In genomic region chr6:56040271-56040670, GRCh38 we compare ENCODE assay signal across 14 cellular contexts.
DNase-seq lines count a peak whose midpoint lies in the region; ATAC-seq and TF ChIP-seq lines count a peak whose summit lies in the region.
"Had no signal": no experiment of that assay in that cellular context is flagged by ENCODE, and none has a peak within 500 bp of the region (broad histone marks: within the 10 kb centered on the region; RNA-seq: fewer than 3 reads in every experiment).

No MANE protein-coding gene starts in this region.

- H3K9me3 ChIP-seq in A673 (ENCODE audit: low read depth, low read length, poor library complexity, severe bottlenecking): peaks cover 5% of the 10 kb centered on the region
- H3K9me3 ChIP-seq in SK-N-SH: no peaks in the 10 kb centered on the region
- H3K9me3 ChIP-seq in OCI-LY7 (ENCODE audit: low read length): no peaks in the 10 kb centered on the region
- H3K9me3 ChIP-seq: transverse colon had no signal

- DNase-seq in A673 (ENCODE audit: low spot score): peak; percentile 34
- peak; percentile 75 for DNase-seq in HCEC 1CT
- DNase-seq in SK-N-SH: no peak
- peak; percentile 82 for DNase-seq in fibroblast of the aortic adventitia (ENCODE audit: low read depth)
- no peak for DNase-seq in type B pancreatic cell (ENCODE audit: extremely low spot score, unreplicated experiment)
- DNase-seq in OCI-LY7 (ENCODE audit: low spot score): no peak
- no peak for DNase-seq in dermis blood vessel endothelial cell
- DNase-seq: dorsolateral prefrontal cortex, glutamatergic neuron, natural killer cell, NCI-H2227 treated with DMSO at 0.1 percent for 48 hours, transverse colon had no signal

- no peaks in the 10 kb centered on the region for H3K27me3 ChIP-seq in A673 (replicated peaks; ENCODE audit: insufficient read depth, low read depth, low read length, poor library complexity)
- H3K27me3 ChIP-seq in SK-N-SH (ENCODE audit: insufficient read depth): no peaks in the 10 kb centered on the region
- H3K27me3 ChIP-seq: transverse colon had no signal

- H3K4me1 ChIP-seq in A673 (ENCODE audit: insufficient read depth, low read length, poor library complexity, severe bottlenecking) (peaks cover 31% of the 10 kb centered on the region), SK-N-SH (ENCODE audit: control insufficient read depth in 1 of 2, insufficient read depth in 2 of 2, low read depth in 1 of 2, low read length in 1 of 2) (no peaks in the 10 kb centered on the region; a peak in 1 of 4 replicates), OCI-LY7 (ENCODE audit: insufficient read depth, low read length, poor library complexity, severe bottlenecking) (no peaks in the 10 kb centered on the region)
- H3K4me1 ChIP-seq: transverse colon had no signal

- CTCF ChIA-PET in A673 (lab: Charles Lee) (no interaction called here), SK-N-SH (lab: Yijun Ruan, JAX) (no interaction called here), OCI-LY7 (lab: Charles Lee; ENCODE audit: unreplicated experiment) (no interaction called here)

- no peaks in the 10 kb centered on the region for H3K4me1 Mint-ChIP-seq in type B pancreatic cell (ENCODE audit: unreplicated experiment)
- H3K4me1 Mint-ChIP-seq: natural killer cell had no signal

- H3K79me2 ChIP-seq in SK-N-SH (ENCODE audit: insufficient read depth) (no peaks in the 10 kb centered on the region), OCI-LY7 (ENCODE audit: insufficient read depth, low read depth, low read length) (no peaks in the 10 kb centered on the region)

- no peak overlapping the region for H3K9ac ChIP-seq in SK-N-SH

- no peak overlapping the region for H3K4me3 Mint-ChIP-seq in type B pancreatic cell
- H3K4me3 Mint-ChIP-seq: natural killer cell had no signal

- no peaks in the 10 kb centered on the region for H3K9me3 Mint-ChIP-seq in type B pancreatic cell

- peak overlapping the region; percentile 54 for H3K27ac ChIP-seq in A673 (ENCODE audit: low read depth, low read length, poor library complexity, severe bottlenecking)
- H3K27ac ChIP-seq in SK-N-SH (ENCODE audit: low read depth in 2 of 2, low read length in 1 of 2): peak overlapping the region; percentile 43 to 44; a peak in 2 of 4 replicates
- no peak overlapping the region for H3K27ac ChIP-seq in OCI-LY7 (ENCODE audit: low read depth, low read length, poor library complexity, severe bottlenecking)
- H3K27ac ChIP-seq: dorsolateral prefrontal cortex, transverse colon had no signal

- BruUV-seq in A673 (replicated peaks; lab: Mats Ljungman, UMichigan) (no TSS peak), OCI-LY7 (replicated peaks; lab: Mats Ljungman, UMichigan) (no TSS peak)

- H4K20me1 ChIP-seq in SK-N-SH (ENCODE audit: insufficient read depth): no peaks in the 10 kb centered on the region
- no peaks in the 10 kb centered on the region for H4K20me1 ChIP-seq in OCI-LY7 (ENCODE audit: insufficient read depth, low read length)

- H3K27me3 Mint-ChIP-seq in type B pancreatic cell: no peaks in the 10 kb centered on the region

- no peak for ATAC-seq in GM21390 (IDR thresholded peaks at IDR 0.05; ENCODE audit: unreplicated experiment)
- ATAC-seq: natural killer cell had no signal

- no peaks in the 10 kb centered on the region for H3K36me3 Mint-ChIP-seq in type B pancreatic cell
- H3K36me3 Mint-ChIP-seq: activated naive CD4-positive, alpha-beta T cell treated with anti-CD3 and anti-CD28 coated beads, Interleukin-2, amount 50 U/mL, for 72 hours; natural killer cell had no signal

- TF ChIP-seq CTCF in A673 (conservative IDR thresholded peaks at IDR 0.05; ENCODE audit: low read depth, low read length) (no peak), SK-N-SH (IDR thresholded peaks at IDR 0.05) (no peak), fibroblast of the aortic adventitia (IDR thresholded peaks at IDR 0.05; ENCODE audit: insufficient read depth, low read length) (no peak), type B pancreatic cell (conservative IDR thresholded peaks at IDR 0.05) (no peak), OCI-LY7 (conservative IDR thresholded peaks at IDR 0.05; ENCODE audit: low read length) (no peak)

- H3K27ac Mint-ChIP-seq in type B pancreatic cell: no peak overlapping the region
- H3K27ac Mint-ChIP-seq: activated naive CD4-positive, alpha-beta T cell treated with anti-CD3 and anti-CD28 coated beads, Interleukin-2, amount 50 U/mL, for 72 hours; natural killer cell had no signal

- H3K4me2 ChIP-seq in SK-N-SH: no peak overlapping the region
- no peak overlapping the region for H3K4me2 ChIP-seq in OCI-LY7 (ENCODE audit: low read length)

- H3K4me3 ChIP-seq in A673 (ENCODE audit: low read depth, low read length, poor library complexity, severe bottlenecking): no peak overlapping the region
- H3K4me3 ChIP-seq in SK-N-SH (ENCODE audit: low read depth in 2 of 2, low read length in 1 of 2): no peak overlapping the region; a peak in 1 of 4 replicates
- no peak overlapping the region for H3K4me3 ChIP-seq in fibroblast of the aortic adventitia (ENCODE audit: low read depth, low read length)
- no peak overlapping the region for H3K4me3 ChIP-seq in OCI-LY7 (ENCODE audit: low read depth, low read length, poor library complexity, severe bottlenecking)
- H3K4me3 ChIP-seq: dorsolateral prefrontal cortex, transverse colon had no signal

- POLR2A ChIA-PET in A673 (lab: Charles Lee; ENCODE audit: low non-redundant PET) (interaction anchor here (0.7 kb wide), 1 partner anchor 27 kb away, joined by 3 read pairs; no protein-coding TSS in a partner anchor), SK-N-SH (lab: Yijun Ruan, JAX) (no interaction called here), OCI-LY7 (lab: Charles Lee) (interaction anchor here (0.6 kb wide), 1 partner anchor 1861 kb away, joined by 3 read pairs; no protein-coding TSS in a partner anchor)

- H2AFZ ChIP-seq in SK-N-SH (ENCODE audit: low read depth) (no peak overlapping the region; the same call in 1 of the 2 replicates), OCI-LY7 (ENCODE audit: low read length) (no peak overlapping the region)

- 52% methylated on average over 3 of the region's 3 CpGs for WGBS in SK-N-SH (ENCODE audit: low lambda C conversion rate)

- H3K9me2 ChIP-seq in SK-N-SH (no peaks in the 10 kb centered on the region), OCI-LY7 (ENCODE audit: insufficient read depth, low read length) (no peaks in the 10 kb centered on the region)

- TF ChIP-seq EP300 in SK-N-SH (IDR thresholded peaks at IDR 0.05; ENCODE audit: borderline replicate concordance in 1 of 2, low read depth in 1 of 2, low read length in 1 of 2): no peak

- H3K36me3 ChIP-seq in A673 (ENCODE audit: insufficient read depth, low read length, poor library complexity, severe bottlenecking): no peaks in the 10 kb centered on the region
- no peaks in the 10 kb centered on the region for H3K36me3 ChIP-seq in SK-N-SH (replicated peaks in 1 of 2; ENCODE audit: control insufficient read depth in 1 of 2, insufficient read depth in 2 of 2, low read length in 1 of 2)
- no peaks in the 10 kb centered on the region for H3K36me3 ChIP-seq in OCI-LY7 (ENCODE audit: insufficient read depth, low read length)
- H3K36me3 ChIP-seq: transverse colon had no signal

- intact Hi-C loops in A673 (cut with micrococcal nuclease; ENCODE audit: unreplicated experiment): no loop called here
- intact Hi-C loops in OCI-LY7 (cut with micrococcal nuclease; ENCODE audit: unreplicated experiment): no loop called here

- no peak for TF ChIP-seq RAD21 in SK-N-SH (IDR thresholded peaks at IDR 0.05; ENCODE audit: low read length)

- no peaks in the 10 kb centered on the region for H3F3A ChIP-seq in SK-N-SH (replicated peaks; ENCODE audit: insufficient read depth)

TF ChIP-seq in SK-N-SH, 30 proteins besides CTCF, POLR2A, EP300 and RAD21 (continues in another document):
- TF ChIP-seq TAF1 (IDR thresholded peaks at IDR 0.05; ENCODE audit: borderline replicate concordance, low read depth, low read length) (no peak), USF2 (IDR thresholded peaks at IDR 0.05; ENCODE audit: borderline replicate concordance, low read depth, low read length) (no peak), PBX3 (IDR thresholded peaks at IDR 0.05) (no peak), POLR2AphosphoS5 (IDR thresholded peaks at IDR 0.05; ENCODE audit: low read depth, low read length) (no peak), NFIC (IDR thresholded peaks at IDR 0.05; ENCODE audit: borderline replicate concordance) (no peak)

Comparison
In these comparisons a context has a peak if more than half of its experiments do, and no peak if none do; other contexts are left out.
1. DNase-seq: peak in A673 (single experiment), HCEC 1CT (single experiment) and fibroblast of the aortic adventitia (single experiment); none in SK-N-SH (single experiment), type B pancreatic cell (single experiment), OCI-LY7 (single experiment) and dermis blood vessel endothelial cell (single experiment).